In genomic region chr10:43135656-43136055, GRCh38 we compare ENCODE assay signal across 19 cellular contexts. TPM values are rescaled to one million over a fixed set of nuclear protein-coding genes. Genes with fewer than 3 reads are reported as not detected.
DNase-seq lines count a peak whose midpoint lies in the region; ATAC-seq and TF ChIP-seq lines count a peak whose summit lies in the region.
"Had no signal": no experiment of that assay in that cellular context is flagged by ENCODE, and none has a peak within 500 bp of the region (broad histone marks: within the 10 kb centered on the region; RNA-seq: fewer than 3 reads in every experiment).

No MANE protein-coding gene starts in this region.

- H3K4me3 Mint-ChIP-seq in activated CD4-positive, alpha-beta memory T cell treated with anti-CD3 and anti-CD28 coated beads, Interleukin-2, amount 10 ng/mL, durations not matched to agents 7 days and 5 days, result peak overlapping the region; percentile 94
- H3K4me3 Mint-ChIP-seq in activated CD4-positive, alpha-beta memory T cell treated with anti-CD3 and anti-CD28 coated beads for 36 hours, result no peak overlapping the region
- peak overlapping the region; percentile 0 to 93 (median 74) for H3K4me3 Mint-ChIP-seq in IgD-negative memory B cell
- H3K4me3 Mint-ChIP-seq in activated naive CD8-positive, alpha-beta T cell treated with anti-CD3 and anti-CD28 coated beads, Interleukin-2, amount 50 U/mL, for 24 hours, result peak overlapping the region; percentile 99
- H3K4me3 Mint-ChIP-seq in nephron progenitor cell, result peak overlapping the region; percentile 97

- POLR2A ChIA-PET in activated CD4-positive, alpha-beta memory T cell treated with anti-CD3 and anti-CD28 coated beads, Interleukin-2, amount 10 ng/mL, durations not matched to agents 7 days and 5 days (lab: Charles Lee), result interaction anchor here (0.5 to 6.5 kb wide), 2 partner anchors 13 to 529 kb away, joined by 4 to 59 read pairs; no protein-coding TSS in a partner anchor
- POLR2A ChIA-PET in activated CD4-positive, alpha-beta memory T cell treated with anti-CD3 and anti-CD28 coated beads for 36 hours (lab: Charles Lee), result no interaction called here

- H3K9ac ChIP-seq in GM23248, result no peak overlapping the region

- no peak overlapping the region for H3K27ac ChIP-seq in GM23248
- H3K27ac ChIP-seq: dorsolateral prefrontal cortex, pancreas, upper lobe of right lung, VCaP had no signal

- no peak overlapping the region for H2AFZ ChIP-seq in GM23248

- WGBS in GM23248 (ENCODE audit: low coverage in 1 of 2, low lambda C conversion rate in 2 of 2, missing lambda C conversion rate in 2 of 2), 2 experiments, result 74 to 89% methylated on average over 2 of the region's 2 CpGs

- H3K4me1 ChIP-seq in GM23248 (ENCODE audit: insufficient read depth), result peaks cover 23% of the 10 kb centered on the region

- H3K36me3 Mint-ChIP-seq in activated CD4-positive, alpha-beta memory T cell treated with anti-CD3 and anti-CD28 coated beads, Interleukin-2, amount 10 ng/mL, durations not matched to agents 7 days and 5 days (ENCODE audit: low read depth), result peaks cover 33% of the 10 kb centered on the region
- peaks cover 20% of the 10 kb centered on the region for H3K36me3 Mint-ChIP-seq in activated CD4-positive, alpha-beta memory T cell treated with anti-CD3 and anti-CD28 coated beads for 36 hours
- H3K36me3 Mint-ChIP-seq in IgD-negative memory B cell, result peaks cover 3% of the 10 kb centered on the region
- peaks cover 6% of the 10 kb centered on the region for H3K36me3 Mint-ChIP-seq in activated naive CD8-positive, alpha-beta T cell treated with anti-CD3 and anti-CD28 coated beads, Interleukin-2, amount 50 U/mL, for 24 hours (ENCODE audit: low read depth)
- H3K36me3 Mint-ChIP-seq in nephron progenitor cell (ENCODE audit: low read depth), result no peaks in the 10 kb centered on the region

- TF ChIP-seq CTCF in nephron progenitor cell (IDR thresholded peaks at IDR 0.05), result no peak

- DNase-seq in activated CD4-positive, alpha-beta memory T cell treated with anti-CD3 and anti-CD28 coated beads, Interleukin-2, amount 10 ng/mL, durations not matched to agents 7 days and 5 days, result no peak
- no peak for DNase-seq in activated CD4-positive, alpha-beta memory T cell treated with anti-CD3 and anti-CD28 coated beads for 36 hours
- no peak for DNase-seq in activated naive CD8-positive, alpha-beta T cell treated with anti-CD3 and anti-CD28 coated beads, Interleukin-2, amount 50 U/mL, for 24 hours
- DNase-seq in nephron progenitor cell, result no peak
- no peak for DNase-seq in NCI-H187 treated with DMSO at 0.1 percent for 48 hours (lab: John Stamatoyannopoulos, UW)
- DNase-seq in GM19240 (ENCODE audit: insufficient read length, low spot score), result no peak
- DNase-seq in GM23248, result no peak
- DNase-seq: activated CD8-positive, alpha-beta memory T cell treated with anti-CD3 and anti-CD28 coated beads, Interleukin-2, amount 50 U/mL, for 4 hours; dorsolateral prefrontal cortex; foreskin melanocyte; GOT3; mucosa of descending colon; NCI-H1694 treated with DMSO at 0.1 percent for 48 hours; NCI-H446; pancreas; RPMI8226; upper lobe of right lung had no signal

- peaks cover 20% of the 10 kb centered on the region for H3F3A ChIP-seq in GM23248 (ENCODE audit: insufficient read depth)

- H3K27me3 ChIP-seq in GM23248 (replicated peaks; ENCODE audit: insufficient read depth), result no peaks in the 10 kb centered on the region
- H3K27me3 ChIP-seq: dorsolateral prefrontal cortex, pancreas, upper lobe of right lung had no signal

- intact Hi-C loops in activated CD4-positive, alpha-beta memory T cell treated with anti-CD3 and anti-CD28 coated beads for 36 hours (cut with micrococcal nuclease), result loop anchor here (5.0 kb wide), 2 partner anchors 353 to 583 kb away; partner anchors contain the start of gene BMS1

- H3K27ac Mint-ChIP-seq in activated CD4-positive, alpha-beta memory T cell treated with anti-CD3 and anti-CD28 coated beads, Interleukin-2, amount 10 ng/mL, durations not matched to agents 7 days and 5 days, result no peak overlapping the region
- H3K27ac Mint-ChIP-seq in activated CD4-positive, alpha-beta memory T cell treated with anti-CD3 and anti-CD28 coated beads for 36 hours, result no peak overlapping the region
- peak overlapping the region in 1 of 3 donors; percentile 93 for H3K27ac Mint-ChIP-seq in IgD-negative memory B cell
- H3K27ac Mint-ChIP-seq in activated naive CD8-positive, alpha-beta T cell treated with anti-CD3 and anti-CD28 coated beads, Interleukin-2, amount 50 U/mL, for 24 hours, result no peak overlapping the region
- no peak overlapping the region for H3K27ac Mint-ChIP-seq in nephron progenitor cell

- H4K20me1 ChIP-seq in GM23248 (ENCODE audit: insufficient read depth), result 0 out of 2 replicates have a peak, but pooled peaks cover 10% of the 10 kb centered on the region

- H3K79me2 ChIP-seq in GM23248 (ENCODE audit: insufficient read depth), result peaks cover 27% of the 10 kb centered on the region

- no peaks in the 10 kb centered on the region for H3K9me2 ChIP-seq in GM23248 (ENCODE audit: insufficient read depth)

- ATAC-seq in activated naive CD8-positive, alpha-beta T cell treated with anti-CD3 and anti-CD28 coated beads, Interleukin-2, amount 50 U/mL, for 24 hours, result no peak
- ATAC-seq: mucosa of descending colon, pancreas, upper lobe of right lung had no signal

- H3K9me3 ChIP-seq in GM23248 (ENCODE audit: low read depth), result no peaks in the 10 kb centered on the region
- H3K9me3 ChIP-seq: mucosa of descending colon, pancreas, upper lobe of right lung had no signal

- H3K9me3 Mint-ChIP-seq in activated CD4-positive, alpha-beta memory T cell treated with anti-CD3 and anti-CD28 coated beads, Interleukin-2, amount 10 ng/mL, durations not matched to agents 7 days and 5 days, result no peaks in the 10 kb centered on the region
- no peaks in the 10 kb centered on the region for H3K9me3 Mint-ChIP-seq in activated CD4-positive, alpha-beta memory T cell treated with anti-CD3 and anti-CD28 coated beads for 36 hours
- H3K9me3 Mint-ChIP-seq in IgD-negative memory B cell (peaks cover 0 to 2% (median 0%) of the 10 kb centered on the region in 3 donors), nephron progenitor cell (no peaks in the 10 kb centered on the region)
- H3K9me3 Mint-ChIP-seq in activated naive CD8-positive, alpha-beta T cell treated with anti-CD3 and anti-CD28 coated beads, Interleukin-2, amount 50 U/mL, for 24 hours, result no peaks in the 10 kb centered on the region

- H3K27me3 Mint-ChIP-seq in activated CD4-positive, alpha-beta memory T cell treated with anti-CD3 and anti-CD28 coated beads, Interleukin-2, amount 10 ng/mL, durations not matched to agents 7 days and 5 days, result no peaks in the 10 kb centered on the region
- H3K27me3 Mint-ChIP-seq in activated CD4-positive, alpha-beta memory T cell treated with anti-CD3 and anti-CD28 coated beads for 36 hours, result no peaks in the 10 kb centered on the region
- H3K27me3 Mint-ChIP-seq in IgD-negative memory B cell (no peaks in the 10 kb centered on the region), nephron progenitor cell (ENCODE audit: low read depth, poor library complexity) (peaks cover 5% of the 10 kb centered on the region)
- H3K27me3 Mint-ChIP-seq in activated naive CD8-positive, alpha-beta T cell treated with anti-CD3 and anti-CD28 coated beads, Interleukin-2, amount 50 U/mL, for 24 hours, result no peaks in the 10 kb centered on the region

- peaks cover 76% of the 10 kb centered on the region for H3K4me1 Mint-ChIP-seq in activated CD4-positive, alpha-beta memory T cell treated with anti-CD3 and anti-CD28 coated beads, Interleukin-2, amount 10 ng/mL, durations not matched to agents 7 days and 5 days
- peaks cover 33% of the 10 kb centered on the region for H3K4me1 Mint-ChIP-seq in activated CD4-positive, alpha-beta memory T cell treated with anti-CD3 and anti-CD28 coated beads for 36 hours (ENCODE audit: low read depth)
- peaks cover 23 to 37% (median 29%) of the 10 kb centered on the region in 3 donors for H3K4me1 Mint-ChIP-seq in IgD-negative memory B cell
- peaks cover 39% of the 10 kb centered on the region for H3K4me1 Mint-ChIP-seq in activated naive CD8-positive, alpha-beta T cell treated with anti-CD3 and anti-CD28 coated beads, Interleukin-2, amount 50 U/mL, for 24 hours
- H3K4me1 Mint-ChIP-seq in nephron progenitor cell, result peaks cover 42% of the 10 kb centered on the region

- CTCF ChIA-PET in activated CD4-positive, alpha-beta memory T cell treated with anti-CD3 and anti-CD28 coated beads, Interleukin-2, amount 10 ng/mL, durations not matched to agents 7 days and 5 days (lab: Charles Lee), result interaction anchor here (0.6 kb wide), 1 partner anchor 14 kb away, joined by 3 read pairs; no protein-coding TSS in a partner anchor
- CTCF ChIA-PET in activated CD4-positive, alpha-beta memory T cell treated with anti-CD3 and anti-CD28 coated beads for 36 hours (lab: Charles Lee), result no interaction called here

- no peak overlapping the region for H3K4me3 ChIP-seq in GM23248
- H3K4me3 ChIP-seq: dorsolateral prefrontal cortex, mucosa of descending colon, pancreas, upper lobe of right lung had no signal

- no peak overlapping the region for H3K4me2 ChIP-seq in GM23248 (ENCODE audit: unreplicated experiment)

- in situ Hi-C loops in GM23248 (cut with MboI), result no loop called here

- no peaks in the 10 kb centered on the region for H3K36me3 ChIP-seq in GM23248 (ENCODE audit: low read depth)
- H3K36me3 ChIP-seq: pancreas, upper lobe of right lung had no signal

RNA-seq across cellular contexts. Expression of gene CSGALNACT2, which starts 2.6 kb away (rescaled TPM):
- 10 to 100 TPM; 64.8 to 66.2 TPM for total RNA-seq in activated CD4-positive, alpha-beta memory T cell treated with anti-CD3 and anti-CD28 coated beads, Interleukin-2, amount 10 ng/mL, durations not matched to agents 7 days and 5 days
- 10 to 100 TPM; 30.2 to 32.3 TPM for total RNA-seq in activated CD4-positive, alpha-beta memory T cell treated with anti-CD3 and anti-CD28 coated beads for 36 hours
- 12.2 TPM for polyA plus RNA-seq in IgD-negative memory B cell
- total RNA-seq in GM23248 (2014; rRNA removed; shearing (Covaris generic)), result 11.5 and 17.4 TPM in 2 replicates
- polyA plus RNA-seq in GM23248 (2016; fragmentation: Nextera tagmentation; extraction: Ambion mirVana), result 26.3 and 27.8 TPM in 2 replicates

RNA-seq across cellular contexts. Expression of gene RET, which starts 58.8 kb away (rescaled TPM):
- under 1 TPM; 0.28 to 0.50 TPM for total RNA-seq in activated CD4-positive, alpha-beta memory T cell treated with anti-CD3 and anti-CD28 coated beads, Interleukin-2, amount 10 ng/mL, durations not matched to agents 7 days and 5 days
- total RNA-seq in activated CD4-positive, alpha-beta memory T cell treated with anti-CD3 and anti-CD28 coated beads for 36 hours, result under 1 TPM; 0.07 to 0.17 TPM
- 0.05 TPM for polyA plus RNA-seq in IgD-negative memory B cell
- total RNA-seq in GM23248 (2014; rRNA removed; shearing (Covaris generic)), result not detected in 2 replicates
- not detected in 2 replicates for polyA plus RNA-seq in GM23248 (2016; fragmentation: Nextera tagmentation; extraction: Ambion mirVana)
